Comparison of ENCODE assay signal across 29 cellular contexts in genomic region chr20:15756001-15756400, GRCh38.
DNase-seq lines count a peak whose midpoint lies in the region; ATAC-seq and TF ChIP-seq lines count a peak whose summit lies in the region.
"Had no signal": no experiment of that assay in that cellular context is flagged by ENCODE, and none has a peak within 500 bp of the region (broad histone marks: within the 10 kb centered on the region; RNA-seq: fewer than 3 reads in every experiment).

No MANE protein-coding gene starts in this region.

- H3K9me3 Mint-ChIP-seq in glutamatergic neuron (ENCODE audit: unreplicated experiment): peaks cover 12% of the 10 kb centered on the region

- peak overlapping the region; percentile 50 for H3K4me3 Mint-ChIP-seq in glutamatergic neuron (ENCODE audit: unreplicated experiment)
- H3K4me3 Mint-ChIP-seq: activated CD4-positive, alpha-beta T cell treated with anti-CD3 and anti-CD28 coated beads, Interleukin-2, amount 10 ng/mL, durations not matched to agents 24 days and 14 days; activated naive CD8-positive, alpha-beta T cell; CD8-positive, alpha-beta T cell; immature natural killer cell had no signal

- no peak for TF ChIP-seq CTCF in glutamatergic neuron (IDR thresholded peaks at IDR 0.05; ENCODE audit: partially characterized antibody, unreplicated experiment)
- TF ChIP-seq CTCF in tibial artery (IDR thresholded peaks at IDR 0.05): no peak

- H3K9me3 ChIP-seq in tibial artery: no peaks in the 10 kb centered on the region
- H3K9me3 ChIP-seq: gastroesophageal sphincter, right atrium auricular region, testis had no signal

- H3K4me3 ChIP-seq in tibial artery: no peak overlapping the region
- H3K4me3 ChIP-seq: gastroesophageal sphincter, GM12878, right atrium auricular region, testis had no signal

- H3K27ac ChIP-seq in tibial artery: no peak overlapping the region
- H3K27ac ChIP-seq: gastroesophageal sphincter, parathyroid adenoma, right atrium auricular region, testis, WERI-Rb-1 had no signal

- H3K27me3 ChIP-seq in tibial artery: no peaks in the 10 kb centered on the region
- H3K27me3 ChIP-seq: gastroesophageal sphincter, right atrium auricular region, testis had no signal

- H3K4me1 Mint-ChIP-seq in glutamatergic neuron (ENCODE audit: low read depth, unreplicated experiment): peaks cover 32% of the 10 kb centered on the region
- H3K4me1 Mint-ChIP-seq: activated CD4-positive, alpha-beta T cell treated with anti-CD3 and anti-CD28 coated beads, Interleukin-2, amount 10 ng/mL, durations not matched to agents 24 days and 14 days; immature natural killer cell had no signal

- H3K27me3 Mint-ChIP-seq in glutamatergic neuron (ENCODE audit: unreplicated experiment): peaks cover 7% of the 10 kb centered on the region
- H3K27me3 Mint-ChIP-seq: activated CD4-positive, alpha-beta T cell treated with anti-CD3 and anti-CD28 coated beads, Interleukin-2, amount 10 ng/mL, durations not matched to agents 24 days and 14 days; activated naive CD8-positive, alpha-beta T cell had no signal

- ATAC-seq in HG03175 (IDR thresholded peaks at IDR 0.05; ENCODE audit: unreplicated experiment) (no peak), HG02885 (IDR thresholded peaks at IDR 0.05; ENCODE audit: poor library complexity, unreplicated experiment) (no peak)
- ATAC-seq: CD8-positive, alpha-beta T cell; gastroesophageal sphincter; GM12878; left colon had no signal

- intact Hi-C loops in tibial artery (cut with DNase I; ENCODE audit: low total_unique reads): no loop called here

- DNase-seq in NCI-H510A treated with DMSO at 0.1 percent for 48 hours (lab: John Stamatoyannopoulos, UW): peak; percentile 9
- no peak for DNase-seq in NCI-H510A (lab: John Stamatoyannopoulos, UW)
- DNase-seq in NCI-H69 (lab: John Stamatoyannopoulos, UW): peak; percentile 22
- DNase-seq in glutamatergic neuron: peak; percentile 14
- no peak for DNase-seq in NCI-H82 (lab: John Stamatoyannopoulos, UW)
- DNase-seq in tibial artery: no peak
- DNase-seq: activated CD4-positive, alpha-beta T cell treated with anti-CD3 and anti-CD28 coated beads, Interleukin-2, amount 10 ng/mL, durations not matched to agents 24 days and 14 days; activated effector memory CD4-positive, alpha-beta T cell treated with Interleukin-2 at 50 U/mL for 16 hours; AML-193; CD8-positive, alpha-beta T cell; EL; immature natural killer cell; KBM-7; left colon; mesenchymal stem cell; NCI-H146; NCI-H748 treated with DMSO at 0.1 percent for 48 hours; small intestine; stimulated activated naive CD4-positive, alpha-beta T cell treated with Interleukin-2 at 50 U/mL for 16 hours; T1000; testis; WERI-Rb-1 had no signal

- H3K36me3 Mint-ChIP-seq in glutamatergic neuron (ENCODE audit: unreplicated experiment): no peaks in the 10 kb centered on the region
- H3K36me3 Mint-ChIP-seq: activated naive CD8-positive, alpha-beta T cell; CD8-positive, alpha-beta T cell had no signal

- H3K4me1 ChIP-seq in tibial artery: peaks cover 0 to 12% (median 6%) of the 10 kb centered on the region in 4 donors
- H3K4me1 ChIP-seq: parathyroid adenoma, right atrium auricular region, testis had no signal

- peak overlapping the region; percentile 82 for H3K27ac Mint-ChIP-seq in glutamatergic neuron (ENCODE audit: unreplicated experiment)
- H3K27ac Mint-ChIP-seq: activated CD4-positive, alpha-beta T cell treated with anti-CD3 and anti-CD28 coated beads, Interleukin-2, amount 10 ng/mL, durations not matched to agents 24 days and 14 days; activated naive CD8-positive, alpha-beta T cell; CD8-positive, alpha-beta T cell; immature natural killer cell had no signal

- H3K36me3 ChIP-seq in tibial artery: no peaks in the 10 kb centered on the region
- H3K36me3 ChIP-seq: gastroesophageal sphincter, right atrium auricular region, WERI-Rb-1 had no signal

Comparison
In these comparisons a context has a peak if more than half of its experiments do, and no peak if none do; other contexts are left out.
1. DNase-seq: peak in NCI-H510A treated with DMSO at 0.1 percent for 48 hours (single experiment), NCI-H69 (single experiment) and glutamatergic neuron (single experiment); none in NCI-H510A (single experiment), NCI-H82 (single experiment) and tibial artery (0 of 2).